ENCODE assay signal across 14 cellular contexts in genomic region chr6:111590209-111590955, GRCh38. TPM values are rescaled to one million over a fixed set of nuclear protein-coding genes. Genes with fewer than 3 reads are reported as not detected.
DNase-seq lines count a peak whose midpoint lies in the region; ATAC-seq and TF ChIP-seq lines count a peak whose summit lies in the region.
"Had no signal": no experiment of that assay in that cellular context is flagged by ENCODE, and none has a peak within 500 bp of the region (broad histone marks: within the 10 kb centered on the region; RNA-seq: fewer than 3 reads in every experiment).

No MANE protein-coding gene starts in this region.

- in situ Hi-C loops in gastrocnemius medialis (cut with MboI; ENCODE audit: low sequenced_read_pairs in 4 of 4): no loop called here

- H3K4me1 ChIP-seq in SJSA1 (replicated peaks): peaks cover 78% of the 10 kb centered on the region
- peaks cover 59 to 64% of the 10 kb centered on the region in 2 donors for H3K4me1 ChIP-seq in gastrocnemius medialis

- DNase-seq in AG10803 (ENCODE audit: low read depth) (peak; percentile 71), SJSA1 (ENCODE audit: low read depth in 1 of 2, low spot score in 2 of 2) (no peak), fibroblast of mammary gland (ENCODE audit: low read depth) (peak; percentile 53), gastrocnemius medialis (no peak)
- no peak for DNase-seq in activated CD4-positive, alpha-beta T cell treated with anti-CD3 and anti-CD28 coated beads for 1 hour
- DNase-seq in activated CD8-positive, alpha-beta T cell treated with anti-CD3 and anti-CD28 coated beads for 36 hours: no peak
- no peak for DNase-seq in stimulated activated CD4-positive, alpha-beta T cell treated with anti-CD3 and anti-CD28 coated beads, Interleukin-2, amount 100 ng/mL, for 24 hours
- DNase-seq: activated CD4-positive, alpha-beta T cell treated with anti-CD3 and anti-CD28 coated beads, Interleukin-2, amount 50 U/mL, for 48 hours; effector memory CD4-positive, alpha-beta T cell; stimulated activated CD4-positive, alpha-beta T cell treated with anti-CD3 and anti-CD28 coated beads, Interleukin-1b, Interleukin-23, amount 100 ng/mL, for 48 hours; stimulated activated naive CD4-positive, alpha-beta T cell treated with Interleukin-2 at 50 U/mL for 16 hours had no signal

- H3K27ac ChIP-seq in SJSA1: peak overlapping the region; percentile 94
- H3K27ac ChIP-seq in gastrocnemius medialis: peak overlapping the region; percentile 92 to 95 (median 94)

- H3K36me3 ChIP-seq in SJSA1: peaks cover 47% of the 10 kb centered on the region
- H3K36me3 ChIP-seq in gastrocnemius medialis: no peaks in the 10 kb centered on the region

- H3K27me3 ChIP-seq in SJSA1 (replicated peaks) (no peaks in the 10 kb centered on the region), gastrocnemius medialis (no peaks in the 10 kb centered on the region)

- H3K4me1 Mint-ChIP-seq in activated CD8-positive, alpha-beta T cell treated with anti-CD3 and anti-CD28 coated beads for 36 hours (ENCODE audit: low read depth): peaks cover 21% of the 10 kb centered on the region

- no peaks in the 10 kb centered on the region for H3K27me3 Mint-ChIP-seq in activated CD8-positive, alpha-beta T cell treated with anti-CD3 and anti-CD28 coated beads for 36 hours
- H3K27me3 Mint-ChIP-seq: activated naive CD4-positive, alpha-beta T cell treated with anti-CD3 and anti-CD28 coated beads, Interleukin-2, amount 50 U/mL, for 24 hours; natural killer cell treated with Interleukin-12 subunit alpha and Interleukin-12 subunit beta and Interleukin-15 and Interleukin-18, amount 100 ng/mL, for 72 hours had no signal

- H3K4me3 Mint-ChIP-seq in activated CD8-positive, alpha-beta T cell treated with anti-CD3 and anti-CD28 coated beads for 36 hours: no peak overlapping the region
- H3K4me3 Mint-ChIP-seq: activated naive CD4-positive, alpha-beta T cell treated with anti-CD3 and anti-CD28 coated beads, Interleukin-2, amount 50 U/mL, for 24 hours; natural killer cell treated with Interleukin-12 subunit alpha and Interleukin-12 subunit beta and Interleukin-15 and Interleukin-18, amount 100 ng/mL, for 72 hours had no signal

- no peak for TF ChIP-seq POLR2A in gastrocnemius medialis (IDR thresholded peaks at IDR 0.05)

- POLR2A ChIA-PET in activated CD8-positive, alpha-beta T cell treated with anti-CD3 and anti-CD28 coated beads for 36 hours (lab: Charles Lee): no interaction called here

- intact Hi-C loops in gastrocnemius medialis (cut with DNase I; ENCODE audit: low total_unique reads): loop anchor here (2.0 kb wide), 1 partner anchor 60 kb away; no protein-coding TSS in a partner anchor
- intact Hi-C loops in activated CD8-positive, alpha-beta T cell treated with anti-CD3 and anti-CD28 coated beads for 36 hours (cut with micrococcal nuclease): no loop called here

- CTCF ChIA-PET in activated CD8-positive, alpha-beta T cell treated with anti-CD3 and anti-CD28 coated beads for 36 hours (lab: Charles Lee): no interaction called here

- H3K9me3 ChIP-seq in SJSA1 (replicated peaks) (no peaks in the 10 kb centered on the region), gastrocnemius medialis (no peaks in the 10 kb centered on the region)

- H3K27ac Mint-ChIP-seq in activated CD8-positive, alpha-beta T cell treated with anti-CD3 and anti-CD28 coated beads for 36 hours: no peak overlapping the region
- H3K27ac Mint-ChIP-seq: activated naive CD4-positive, alpha-beta T cell treated with anti-CD3 and anti-CD28 coated beads, Interleukin-2, amount 50 U/mL, for 24 hours; natural killer cell treated with Interleukin-12 subunit alpha and Interleukin-12 subunit beta and Interleukin-15 and Interleukin-18, amount 100 ng/mL, for 72 hours had no signal

- no peak overlapping the region; the same call in 1 of the 2 replicates for H3K4me3 ChIP-seq in AG10803 (ENCODE audit: low read length)
- H3K4me3 ChIP-seq in SJSA1: no peak overlapping the region
- no peak overlapping the region for H3K4me3 ChIP-seq in fibroblast of mammary gland (ENCODE audit: control insufficient read depth, low read depth, low read length)
- peak overlapping the region in 3 of 4 donors; percentile 8 to 24 (median 23) for H3K4me3 ChIP-seq in gastrocnemius medialis

- H3K9me3 Mint-ChIP-seq in activated CD8-positive, alpha-beta T cell treated with anti-CD3 and anti-CD28 coated beads for 36 hours: no peaks in the 10 kb centered on the region
- H3K9me3 Mint-ChIP-seq: activated naive CD4-positive, alpha-beta T cell treated with anti-CD3 and anti-CD28 coated beads, Interleukin-2, amount 50 U/mL, for 24 hours; natural killer cell treated with Interleukin-12 subunit alpha and Interleukin-12 subunit beta and Interleukin-15 and Interleukin-18, amount 100 ng/mL, for 72 hours had no signal

- ATAC-seq in gastrocnemius medialis (no peak), HG03135 (IDR thresholded peaks at IDR 0.05; ENCODE audit: unreplicated experiment) (no peak)
- no peak for ATAC-seq in activated CD8-positive, alpha-beta T cell treated with anti-CD3 and anti-CD28 coated beads for 36 hours
- ATAC-seq: natural killer cell treated with Interleukin-12 subunit alpha and Interleukin-12 subunit beta and Interleukin-15 and Interleukin-18, amount 100 ng/mL, for 72 hours had no signal

- TF ChIP-seq CTCF in AG10803 (conservative IDR thresholded peaks at IDR 0.05; ENCODE audit: low read length) (no peak), fibroblast of mammary gland (conservative IDR thresholded peaks at IDR 0.05; ENCODE audit: control insufficient read depth, insufficient read depth, low read depth, low read length) (no peak), gastrocnemius medialis (IDR thresholded peaks at IDR 0.05 in 4 of 5, conservative IDR thresholded peaks at IDR 0.05 in 1 of 5) (no peak)
- no peak for TF ChIP-seq CTCF in activated CD8-positive, alpha-beta T cell treated with anti-CD3 and anti-CD28 coated beads for 36 hours (IDR thresholded peaks at IDR 0.05)

- H3K36me3 Mint-ChIP-seq in activated CD8-positive, alpha-beta T cell treated with anti-CD3 and anti-CD28 coated beads for 36 hours (ENCODE audit: low read depth): peaks cover 17% of the 10 kb centered on the region

RNA-seq across cellular contexts. Expression of gene TRAF3IP2, which starts 15.3 kb away (rescaled TPM):
- total RNA-seq in SJSA1 (2014; rRNA removed; shearing (Covaris generic)): 25.2 and 30.4 TPM in 2 replicates
- 10 to 100 TPM; 11.0 to 31.1 (median 17.3) TPM for total RNA-seq in gastrocnemius medialis
- 10 to 100 TPM; 23.2 to 26.3 TPM for total RNA-seq in activated CD8-positive, alpha-beta T cell treated with anti-CD3 and anti-CD28 coated beads for 36 hours

Comparison
In these comparisons a context has a peak if more than half of its experiments do, and no peak if none do; other contexts are left out.
1. DNase-seq: peak in AG10803 (single experiment) and fibroblast of mammary gland (single experiment); none in SJSA1 (0 of 2), gastrocnemius medialis (0 of 2), activated CD4-positive, alpha-beta T cell treated with anti-CD3 and anti-CD28 coated beads for 1 hour (single experiment), activated CD8-positive, alpha-beta T cell treated with anti-CD3 and anti-CD28 coated beads for 36 hours (single experiment) and stimulated activated CD4-positive, alpha-beta T cell treated with anti-CD3 and anti-CD28 coated beads, Interleukin-2, amount 100 ng/mL, for 24 hours (0 of 2).
2. H3K4me3 ChIP-seq: peak in gastrocnemius medialis (3 of 4); none in AG10803 (single experiment), SJSA1 (single experiment) and fibroblast of mammary gland (single experiment).